20 cellular contexts compared by ENCODE assay signal in the genomic region with DNA sequence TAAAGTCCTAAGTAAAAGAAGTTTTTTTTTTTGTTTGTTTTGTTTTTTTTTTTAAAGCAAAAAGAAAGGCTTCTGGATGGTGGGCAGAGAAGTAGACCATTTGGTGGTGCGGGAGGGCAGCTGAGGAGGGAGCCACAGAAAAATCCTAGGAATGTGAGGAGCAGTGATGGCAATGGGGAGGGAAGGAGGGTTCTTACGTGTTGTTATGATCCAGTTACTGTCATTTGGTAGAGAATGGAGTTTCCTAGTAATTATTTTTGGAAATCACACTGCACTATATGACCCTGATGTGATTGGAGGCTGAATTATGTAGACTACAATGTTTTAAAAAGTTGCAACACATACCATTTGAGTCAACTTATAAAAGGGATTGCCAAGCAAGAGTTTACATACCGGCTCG. TPM values are rescaled to one million over a fixed set of nuclear protein-coding genes. Genes with fewer than 3 reads are reported as not detected.
DNase-seq lines count a peak whose midpoint lies in the region; TF ChIP-seq lines count a peak whose summit lies in the region.
"Had no signal": no experiment of that assay in that cellular context is flagged by ENCODE, and none has a peak within 500 bp of the region (broad histone marks: within the 10 kb centered on the region; RNA-seq: fewer than 3 reads in every experiment).

No MANE protein-coding gene starts in this region.

- H2BK15ac ChIP-seq in mesenchymal stem cell (ENCODE audit: low read depth, poor library complexity, severe bottlenecking): no peak overlapping the region

- no peak overlapping the region for H4K8ac ChIP-seq in mesenchymal stem cell (ENCODE audit: low read length)

- 67% methylated on average over 4 of the region's 4 CpGs for WGBS in esophagus muscularis mucosa
- WGBS in mesenchymal stem cell: 59% methylated on average over 4 of the region's 4 CpGs
- WGBS in thyroid gland, 2 donors: 56 to 75% methylated on average over 4 of the region's 4 CpGs

- H2AK5ac ChIP-seq in mesenchymal stem cell (ENCODE audit: low read length, severe bottlenecking): no peak overlapping the region

- TF ChIP-seq POLR2A in esophagus muscularis mucosa (IDR thresholded peaks at IDR 0.05; ENCODE audit: low read depth) (no peak), thyroid gland (IDR thresholded peaks at IDR 0.05) (no peak)

- no peak overlapping the region for H3K4me3 ChIP-seq in esophagus muscularis mucosa
- no peak overlapping the region for H3K4me3 ChIP-seq in mesenchymal stem cell (ENCODE audit: insufficient read depth in 1 of 2, low read depth in 1 of 2, low read length in 2 of 2)
- no peak overlapping the region for H3K4me3 ChIP-seq in thyroid gland (replicated peaks in 1 of 3)

- H3K36me3 ChIP-seq in esophagus muscularis mucosa (peaks cover 0 to 45% (median 0%) of the 10 kb centered on the region in 4 donors), mesenchymal stem cell (ENCODE audit: control insufficient read depth in 1 of 2, insufficient read depth in 2 of 2, low read depth in 1 of 2, low read length in 2 of 2) (no peaks in the 10 kb centered on the region), thyroid gland (no peaks in the 10 kb centered on the region)

- H3K9me3 ChIP-seq in esophagus muscularis mucosa: no peaks in the 10 kb centered on the region
- H3K9me3 ChIP-seq in mesenchymal stem cell (ENCODE audit: control insufficient read depth, low read length): no peaks in the 10 kb centered on the region
- no peaks in the 10 kb centered on the region for H3K9me3 ChIP-seq in thyroid gland

- no peak overlapping the region for H3K4me2 ChIP-seq in mesenchymal stem cell (ENCODE audit: low read length, poor library complexity, severe bottlenecking)

- H3K4ac ChIP-seq in mesenchymal stem cell (ENCODE audit: low read depth in 1 of 2, low read length in 2 of 2): no peak overlapping the region

- H3K27ac ChIP-seq in esophagus muscularis mucosa (replicated peaks in 1 of 4): peak overlapping the region in 3 of 4 donors; percentile 19 to 34 (median 23)
- H3K27ac ChIP-seq in mesenchymal stem cell (ENCODE audit: low read length, poor library complexity, severe bottlenecking): no peak overlapping the region
- H3K27ac ChIP-seq in thyroid gland: peak overlapping the region in 2 of 3 donors; percentile 40 to 43
- H3K27ac ChIP-seq: RWPE1 had no signal

- peaks cover 0 to 30% (median 18%) of the 10 kb centered on the region in 4 donors for H3K4me1 ChIP-seq in esophagus muscularis mucosa
- peaks cover 2% of the 10 kb centered on the region for H3K4me1 ChIP-seq in mesenchymal stem cell (ENCODE audit: control insufficient read depth, insufficient read depth, low read depth, low read length)
- peaks cover 33 to 51% of the 10 kb centered on the region in 2 donors for H3K4me1 ChIP-seq in thyroid gland

- no peaks in the 10 kb centered on the region for H3K79me1 ChIP-seq in mesenchymal stem cell (replicated peaks; ENCODE audit: low read length, poor library complexity, severe bottlenecking)

- H2BK5ac ChIP-seq in mesenchymal stem cell (ENCODE audit: low read depth, low read length, poor library complexity, severe bottlenecking): no peak overlapping the region

- H2AFZ ChIP-seq in mesenchymal stem cell (ENCODE audit: low read depth, low read length): no peak overlapping the region

- no peak for TF ChIP-seq EP300 in esophagus muscularis mucosa (IDR thresholded peaks at IDR 0.05)

- H2BK12ac ChIP-seq in mesenchymal stem cell (ENCODE audit: low read length in 2 of 2): no peak overlapping the region

- intact Hi-C loops in esophagus muscularis mucosa (cut with DNase I) (no loop called here), thyroid gland (cut with DNase I) (no loop called here)

- no peak overlapping the region for H2BK120ac ChIP-seq in mesenchymal stem cell (ENCODE audit: low read depth, low read length)

- H3K27me3 ChIP-seq in esophagus muscularis mucosa: peaks cover 0 to 12% (median 0%) of the 10 kb centered on the region in 4 donors
- H3K27me3 ChIP-seq in mesenchymal stem cell (ENCODE audit: control insufficient read depth in 1 of 2, insufficient read depth in 1 of 2, low read length in 2 of 2): peaks cover 0 to 26% of the 10 kb centered on the region in 2 experiments
- no peaks in the 10 kb centered on the region for H3K27me3 ChIP-seq in thyroid gland

- DNase-seq in M059J (ENCODE audit: low read depth) (peak; percentile 10), esophagus muscularis mucosa (ENCODE audit: extremely low spot score) (no peak), mesenchymal stem cell (peak; percentile 18), thyroid gland (no peak), NCI-H526 treated with DMSO at 0.1 percent for 48 hours (lab: John Stamatoyannopoulos, UW) (no peak), SKM-1 (lab: John Stamatoyannopoulos, UW; ENCODE audit: unreplicated experiment) (no peak)
- DNase-seq in stimulated activated CD4-positive, alpha-beta T cell treated with anti-CD3 and anti-CD28 coated beads, Interleukin-12 subunit alpha, Interleukin-12 subunit beta, amount 100 ng/mL, for 4 hours: no peak
- DNase-seq: ACHN; Calu3; CD4-positive, CD25-positive, alpha-beta regulatory T cell; DMS79; GDM1; GOT3; NCI-H1048; NCI-H146; NCI-H2081 treated with DMSO at 0.1 percent for 48 hours; NCI-H2227 treated with DMSO at 0.1 percent for 48 hours; NCI-H526; NK-92 treated with Interleukin-12 subunit alpha and Interleukin-12 subunit beta, amount 100 ng/mL, for 24 hours had no signal

- H4K91ac ChIP-seq in mesenchymal stem cell (ENCODE audit: low read length): no peak overlapping the region

- H3K9ac ChIP-seq in mesenchymal stem cell (ENCODE audit: low read length): no peak overlapping the region

- peak overlapping the region in 1 of 2 experiments; percentile 25 for H3K18ac ChIP-seq in mesenchymal stem cell (ENCODE audit: low read depth in 1 of 2, low read length in 2 of 2)

- no peak for TF ChIP-seq CTCF in esophagus muscularis mucosa (IDR thresholded peaks at IDR 0.05)
- TF ChIP-seq CTCF in thyroid gland (IDR thresholded peaks at IDR 0.05): no peak

- H3K23ac ChIP-seq in mesenchymal stem cell (ENCODE audit: low read length in 2 of 2): no peak overlapping the region

- no peak overlapping the region for H3K14ac ChIP-seq in mesenchymal stem cell (ENCODE audit: low read length in 2 of 2)

RNA-seq across cellular contexts. Expression of gene ADGRF5, which starts 22.1 kb away (rescaled TPM):
- 0.07 TPM in 1 of 2 replicates, not detected in the other for total RNA-seq in M059J (2014; rRNA removed; shearing (Covaris generic))
- total RNA-seq in esophagus muscularis mucosa (10 to 100 TPM; 17.0 to 37.8 (median 29.1) TPM), thyroid gland (10 to 100 TPM; 33.2 to 85.3 (median 51.2) TPM)
- 0.52 TPM for polyA plus RNA-seq in mesenchymal stem cell (2013, experiment 1 of 2)
- 0.58 TPM for polyA plus RNA-seq in mesenchymal stem cell (2013, experiment 2 of 2)
- total RNA-seq: CD4-positive, CD25-positive, alpha-beta regulatory T cell had no signal
- polyA plus RNA-seq: CD4-positive, CD25-positive, alpha-beta regulatory T cell had no signal

Comparison
In these comparisons a context has a peak if more than half of its experiments do, and no peak if none do; other contexts are left out.
1. DNase-seq: peak in M059J (single experiment) and mesenchymal stem cell (single experiment); none in esophagus muscularis mucosa (single experiment), thyroid gland (0 of 2), NCI-H526 treated with DMSO at 0.1 percent for 48 hours (single experiment), stimulated activated CD4-positive, alpha-beta T cell treated with anti-CD3 and anti-CD28 coated beads, Interleukin-12 subunit alpha, Interleukin-12 subunit beta, amount 100 ng/mL, for 4 hours (single experiment) and SKM-1 (single experiment).
2. RNA of gene ADGRF5, which starts 22.1 kb away (total RNA-seq): 33.2 to 85.3 TPM in thyroid gland and 17.0 to 37.8 TPM in esophagus muscularis mucosa; 0.07 TPM in M059J; every median in the first group is over 10 times any median in the second.